In the genomic region with DNA sequence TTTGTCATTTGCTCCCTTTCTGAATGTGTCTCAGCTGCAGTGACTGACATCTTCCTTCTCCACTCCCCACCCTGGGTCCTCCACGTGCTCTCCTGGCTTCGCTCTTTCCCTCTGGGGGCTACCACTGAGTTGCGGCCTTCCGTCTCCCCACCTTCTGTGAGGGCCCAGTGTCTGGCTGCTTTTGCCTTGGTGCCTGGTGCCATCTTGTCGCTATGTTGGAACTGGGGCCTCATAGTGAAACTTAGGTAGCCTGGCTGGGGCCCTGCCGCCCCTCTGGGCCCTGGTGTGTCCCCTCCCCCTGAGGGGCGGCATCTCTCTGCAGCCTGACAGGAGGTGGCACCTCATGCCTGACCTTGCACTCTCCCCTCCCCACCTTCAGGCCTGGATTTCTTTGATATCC, we compare ENCODE assay signal across 23 cellular contexts.
DNase-seq lines count a peak whose midpoint lies in the region; ATAC-seq, FAIRE-seq and TF ChIP-seq lines count a peak whose summit lies in the region.
"Had no signal": no experiment of that assay in that cellular context is flagged by ENCODE, and none has a peak within 500 bp of the region (broad histone marks: within the 10 kb centered on the region; RNA-seq: fewer than 3 reads in every experiment).

No MANE protein-coding gene starts in this region.

- no peak overlapping the region for H2BK12ac ChIP-seq in neuronal stem cell (ENCODE audit: low read length)

- H3K4me1 ChIP-seq in neuronal stem cell (ENCODE audit: control insufficient read depth in 2 of 2, insufficient read depth in 1 of 2, low read depth in 1 of 2, low read length in 2 of 2), result no peaks in the 10 kb centered on the region
- no peaks in the 10 kb centered on the region for H3K4me1 ChIP-seq in aorta (ENCODE audit: control insufficient read depth in 1 of 2, insufficient read depth in 2 of 2, low read length in 2 of 2)
- no peaks in the 10 kb centered on the region for H3K4me1 ChIP-seq in kidney (ENCODE audit: control insufficient read depth in 1 of 2, insufficient read depth in 1 of 2, low read depth in 1 of 2, low read length in 2 of 2)
- no peaks in the 10 kb centered on the region for H3K4me1 ChIP-seq in HAP-1
- H3K4me1 ChIP-seq: A549, BE2C, BLaER1 had no signal

- H3K27me3 ChIP-seq in neuronal stem cell (ENCODE audit: control insufficient read depth in 3 of 3, insufficient read depth in 3 of 3, low read depth in 1 of 3, low read length in 3 of 3) (no peaks in the 10 kb centered on the region), aorta (ENCODE audit: control insufficient read depth in 1 of 2, insufficient read depth in 2 of 2, low read length in 1 of 2) (no peaks in the 10 kb centered on the region), HAP-1 (ENCODE audit: low read depth) (no peaks in the 10 kb centered on the region)
- H3K27me3 ChIP-seq: BE2C, BLaER1 had no signal

- DNase-seq in caudate nucleus (lab: John Stamatoyannopoulos, UW) (no peak), neuronal stem cell (ENCODE audit: low spot score) (no peak), osteocyte (ENCODE audit: extremely low spot score, unreplicated experiment) (peak; percentile 79), aorta (no peak), kidney (no peak), HAP-1 (ENCODE audit: low spot score in 2 of 2) (no peak), DMS 273 treated with DMSO at 0.1 percent for 48 hours (lab: John Stamatoyannopoulos, UW) (no peak)
- DNase-seq: ACHN; BE2C; C1 segment of cervical spinal cord; CD4-positive, alpha-beta memory T cell; CD4-positive, CD25-positive, alpha-beta regulatory T cell; CD8-positive, alpha-beta memory T cell; COR-L47; DMS79 treated with DMSO at 0.1 percent for 48 hours; GF-D8 had no signal

- H3K27ac Mint-ChIP-seq in osteocyte (ENCODE audit: unreplicated experiment), result no peak overlapping the region
- H3K27ac Mint-ChIP-seq: CD14-positive monocyte; CD4-positive, alpha-beta memory T cell; CD4-positive, CD25-positive, alpha-beta regulatory T cell; CD8-positive, alpha-beta memory T cell had no signal

- H2AK5ac ChIP-seq in neuronal stem cell (ENCODE audit: low read depth, low read length), result peak overlapping the region; percentile 49

- no peak for FAIRE-seq in kidney (lab: Jason Lieb, UNC)
- FAIRE-seq: A549, G401.6, GM12891, GM19239 had no signal

- no peaks in the 10 kb centered on the region for H3K4me1 Mint-ChIP-seq in osteocyte (ENCODE audit: unreplicated experiment)
- H3K4me1 Mint-ChIP-seq: CD14-positive monocyte; CD4-positive, alpha-beta memory T cell; CD4-positive, CD25-positive, alpha-beta regulatory T cell; CD8-positive, alpha-beta memory T cell had no signal

- in situ Hi-C loops in HAP-1 (cut with MboI; ENCODE audit: low sequenced_read_pairs), result no loop called here

- H3K4me3 Mint-ChIP-seq in osteocyte (ENCODE audit: unreplicated experiment), result no peak overlapping the region
- H3K4me3 Mint-ChIP-seq: CD14-positive monocyte; CD4-positive, alpha-beta memory T cell; CD4-positive, CD25-positive, alpha-beta regulatory T cell; CD8-positive, alpha-beta memory T cell had no signal

- no peak overlapping the region for H3K4me3 ChIP-seq in neuronal stem cell (ENCODE audit: low read length in 2 of 2)
- H3K4me3 ChIP-seq in aorta (ENCODE audit: low read length in 2 of 2), result no peak overlapping the region
- H3K4me3 ChIP-seq in kidney (ENCODE audit: low read length in 2 of 2), result no peak overlapping the region
- H3K4me3 ChIP-seq in HAP-1, result no peak overlapping the region
- H3K4me3 ChIP-seq: A549, BLaER1 had no signal

- H3K79me1 ChIP-seq in neuronal stem cell (ENCODE audit: low read depth, low read length), result no peaks in the 10 kb centered on the region

- no peaks in the 10 kb centered on the region for H3K9me3 ChIP-seq in neuronal stem cell (replicated peaks in 1 of 2; ENCODE audit: control insufficient read depth in 2 of 2, insufficient read depth in 1 of 2, low read depth in 1 of 2, low read length in 2 of 2)
- no peaks in the 10 kb centered on the region for H3K9me3 ChIP-seq in aorta (ENCODE audit: control insufficient read depth, low read length)
- H3K9me3 ChIP-seq in kidney (ENCODE audit: control insufficient read depth in 1 of 2, low read length in 2 of 2), result no peaks in the 10 kb centered on the region
- H3K9me3 ChIP-seq in HAP-1, result no peaks in the 10 kb centered on the region
- H3K9me3 ChIP-seq: A549, BE2C, BLaER1 had no signal

- no peak overlapping the region for H3K4ac ChIP-seq in neuronal stem cell (ENCODE audit: low read length)

- H2BK5ac ChIP-seq in neuronal stem cell (ENCODE audit: low read length), result no peak overlapping the region

- H2AFZ ChIP-seq in neuronal stem cell (ENCODE audit: low read length), result no peak overlapping the region

- H3K9me3 Mint-ChIP-seq in osteocyte (ENCODE audit: unreplicated experiment), result no peaks in the 10 kb centered on the region
- H3K9me3 Mint-ChIP-seq: CD14-positive monocyte; CD4-positive, alpha-beta memory T cell had no signal

- ATAC-seq in aorta (ENCODE audit: low FRiP score), result peak; percentile 11
- ATAC-seq: A549 had no signal

- peaks cover under 1% of the 10 kb centered on the region for H3K27me3 Mint-ChIP-seq in osteocyte (ENCODE audit: unreplicated experiment)
- H3K27me3 Mint-ChIP-seq: CD4-positive, alpha-beta memory T cell; CD8-positive, alpha-beta memory T cell had no signal

- H2BK15ac ChIP-seq in neuronal stem cell (ENCODE audit: low read length), result peak overlapping the region; percentile 37

- no peaks in the 10 kb centered on the region for H3K36me3 Mint-ChIP-seq in osteocyte (ENCODE audit: unreplicated experiment)
- H3K36me3 Mint-ChIP-seq: CD4-positive, alpha-beta memory T cell; CD4-positive, CD25-positive, alpha-beta regulatory T cell had no signal

- H3K27ac ChIP-seq in caudate nucleus (ENCODE audit: low read depth, low read length) (peak overlapping the region; percentile 41), neuronal stem cell (replicated peaks; ENCODE audit: low read length) (no peak overlapping the region), aorta (ENCODE audit: low read depth in 1 of 2, low read length in 2 of 2) (no peak overlapping the region), kidney (ENCODE audit: low read depth in 2 of 2, low read length in 2 of 2) (no peak overlapping the region)
- H3K27ac ChIP-seq: 22Rv1, A549, BLaER1 had no signal

- intact Hi-C loops in aorta (cut with DNase I), result no loop called here
- intact Hi-C loops in kidney (cut with DNase I), result no loop called here

- WGBS in neuronal stem cell (ENCODE audit: extremely low coverage in 2 of 2, insufficient read length in 2 of 2, insufficient replicate concordance in 1 of 2), 2 donors, result no CpG with 5 or more reads among the region's 7 CpGs
- WGBS in aorta, 2 donors, result 92 to 97% methylated on average over 7 of the region's 7 CpGs

- H3K4me2 ChIP-seq in neuronal stem cell (ENCODE audit: insufficient read depth, low read length, poor library complexity, severe bottlenecking), result no peak overlapping the region
- H3K4me2 ChIP-seq: A549, BLaER1 had no signal

- peak overlapping the region; percentile 49 for H3K23ac ChIP-seq in neuronal stem cell (ENCODE audit: low read depth, low read length, poor library complexity)

- no peak for TF ChIP-seq CTCF in osteocyte (IDR thresholded peaks at IDR 0.05)
- no peak for TF ChIP-seq CTCF in kidney (IDR thresholded peaks at IDR 0.05; ENCODE audit: borderline replicate concordance, extremely low read depth, insufficient read depth)

- H3K9ac ChIP-seq in neuronal stem cell (ENCODE audit: low read depth, low read length, poor library complexity) (no peak overlapping the region), kidney (ENCODE audit: low read length in 2 of 2) (no peak overlapping the region)
- H3K9ac ChIP-seq: BLaER1 had no signal

- H3K14ac ChIP-seq in neuronal stem cell (ENCODE audit: low read length), result peak overlapping the region; percentile 25

- no peak overlapping the region for H2BK120ac ChIP-seq in neuronal stem cell (ENCODE audit: low read depth, low read length)

- H3K18ac ChIP-seq in neuronal stem cell (ENCODE audit: low read length), result peak overlapping the region; percentile 77

- H3K36me3 ChIP-seq in neuronal stem cell (replicated peaks in 1 of 2; ENCODE audit: control insufficient read depth in 2 of 2, insufficient read depth in 2 of 2, low read length in 2 of 2) (no peaks in the 10 kb centered on the region), aorta (ENCODE audit: control insufficient read depth in 1 of 2, insufficient read depth in 2 of 2, low read length in 1 of 2) (no peaks in the 10 kb centered on the region), kidney (ENCODE audit: control insufficient read depth in 1 of 2, insufficient read depth in 2 of 2, low read length in 2 of 2) (no peaks in the 10 kb centered on the region), HAP-1 (replicated peaks) (no peaks in the 10 kb centered on the region)
- H3K36me3 ChIP-seq: BE2C, BLaER1 had no signal

- H4K91ac ChIP-seq in neuronal stem cell (ENCODE audit: low read depth, low read length, poor library complexity), result no peak overlapping the region

- no peak overlapping the region for H4K8ac ChIP-seq in neuronal stem cell (ENCODE audit: low read depth, low read length)
